1 cellular context compared by ENCODE assay signal in genomic region chr6:36848658-36849441, GRCh38.
TF ChIP-seq lines count a peak whose summit lies in the region.

No MANE protein-coding gene starts in this region.

TF ChIP-seq in K562, 482 proteins besides CTCF, POLR2A, EP300 and RAD21 (continued from another document and continues in another):
- TF ChIP-seq TSHZ1 (CRISPR knock-in tag; IDR thresholded peaks at IDR 0.05), result no peak
- TF ChIP-seq ZZZ3 (IDR thresholded peaks at IDR 0.05), result no peak
- TF ChIP-seq CHD7 (IDR thresholded peaks at IDR 0.05; ENCODE audit: low read depth, low read length), result no peak
- no peak for TF ChIP-seq CREBBP (IDR thresholded peaks at IDR 0.05; ENCODE audit: low read depth, low read length)
- TF ChIP-seq ZBTB5 (IDR thresholded peaks at IDR 0.05), result no peak
- no peak for TF ChIP-seq C11orf30 (IDR thresholded peaks at IDR 0.05; ENCODE audit: low read depth)
- no peak for TF ChIP-seq SRSF7 (optimal IDR thresholded peaks at IDR 0.05; ENCODE audit: low read depth, low read length)
- TF ChIP-seq HINFP (tag; conservative IDR thresholded peaks at IDR 0.05; ENCODE audit: low read depth), result no peak
- TF ChIP-seq ZC3H4 (CRISPR knock-in tag; IDR thresholded peaks at IDR 0.05; ENCODE audit: borderline replicate concordance), result no peak
- TF ChIP-seq SMARCB1 (IDR thresholded peaks at IDR 0.05; ENCODE audit: insufficient read length, low read depth), result no peak
- no peak for TF ChIP-seq SAFB (IDR thresholded peaks at IDR 0.05; ENCODE audit: borderline replicate concordance, low read depth, low read length)
- TF ChIP-seq IFI16 (CRISPR knock-in tag; IDR thresholded peaks at IDR 0.05), result no peak
- TF ChIP-seq ZFP36 (IDR thresholded peaks at IDR 0.05; ENCODE audit: low read depth, low read length, partially characterized antibody), result peak; percentile 38
- peak; percentile 60; the same call in 1 of the 2 replicates for TF ChIP-seq ZNF592 (IDR thresholded peaks at IDR 0.05)
- no peak for TF ChIP-seq KHSRP (IDR thresholded peaks at IDR 0.05)
- TF ChIP-seq CBFA2T3 (IDR thresholded peaks at IDR 0.05), result peak; percentile 87
- TF ChIP-seq SMAD3 (CRISPR knock-in tag; conservative IDR thresholded peaks at IDR 0.05), result no peak
- TF ChIP-seq ZFP30 (CRISPR knock-in tag; IDR thresholded peaks at IDR 0.05; ENCODE audit: borderline replicate concordance), result no peak
- TF ChIP-seq PYGO2 (tag; IDR thresholded peaks at IDR 0.05), result no peak
- TF ChIP-seq E4F1 (CRISPR knock-in tag; IDR thresholded peaks at IDR 0.05; ENCODE audit: borderline replicate concordance), result no peak
- no peak for TF ChIP-seq ZNF274 (IDR thresholded peaks at IDR 0.05; ENCODE audit: borderline replicate concordance, low read depth, low read length)
- TF ChIP-seq RBM39 (optimal IDR thresholded peaks at IDR 0.05; ENCODE audit: low read depth, low read length), result no peak
- TF ChIP-seq HDAC6 (IDR thresholded peaks at IDR 0.05; ENCODE audit: low read depth, low read length), result no peak
- no peak for TF ChIP-seq ZNF354B (CRISPR knock-in tag; IDR thresholded peaks at IDR 0.05)
- no peak for TF ChIP-seq ZNF785 (CRISPR knock-in tag; IDR thresholded peaks at IDR 0.05)
- TF ChIP-seq HDAC3 (IDR thresholded peaks at IDR 0.05; ENCODE audit: borderline replicate concordance, partially characterized antibody), result no peak
- peak; percentile 69 for TF ChIP-seq RAD51 (IDR thresholded peaks at IDR 0.05; ENCODE audit: borderline replicate concordance, low read depth)
- no peak for TF ChIP-seq MYBL2 (IDR thresholded peaks at IDR 0.05; ENCODE audit: low read depth)
- no peak for TF ChIP-seq MYBL2 (CRISPR knock-in tag; IDR thresholded peaks at IDR 0.05; ENCODE audit: borderline replicate concordance)
- no peak for TF ChIP-seq HNRNPH1 (optimal IDR thresholded peaks at IDR 0.05; ENCODE audit: low read depth, low read length)
- TF ChIP-seq ZNF121 (CRISPR knock-in tag; conservative IDR thresholded peaks at IDR 0.05), result no peak
